19 cellular contexts compared by ENCODE assay signal in the genomic region with DNA sequence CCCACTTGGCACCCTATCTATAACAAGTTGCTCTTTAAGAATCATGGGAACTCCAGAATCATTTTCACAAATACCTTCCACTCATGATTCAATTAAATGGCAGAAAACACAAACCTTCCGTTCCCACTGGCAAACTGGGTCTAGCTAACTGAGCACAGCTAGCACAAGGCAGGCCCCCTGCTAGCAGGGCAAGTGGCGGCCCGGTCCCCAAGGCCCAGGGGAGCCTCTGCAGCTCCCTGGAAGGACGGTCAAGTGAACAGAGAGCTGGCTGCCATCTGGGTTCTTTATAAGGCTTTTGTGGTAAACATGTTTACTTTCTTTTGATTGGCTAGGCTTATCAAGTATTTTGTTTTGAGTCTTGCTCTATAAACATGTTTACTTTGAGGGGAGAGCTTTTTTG.
DNase-seq lines count a peak whose midpoint lies in the region; ATAC-seq lines count a peak whose summit lies in the region.
"Had no signal": no experiment of that assay in that cellular context is flagged by ENCODE, and none has a peak within 500 bp of the region (broad histone marks: within the 10 kb centered on the region; RNA-seq: fewer than 3 reads in every experiment).

No MANE protein-coding gene starts in this region.

- no peak for DNase-seq in activated naive CD4-positive, alpha-beta T cell (lab: John Stamatoyannopoulos, UW)
- DNase-seq in NCI-H2107 (lab: John Stamatoyannopoulos, UW) (peak; percentile 14), hypothalamus (lab: John Stamatoyannopoulos, UW) (no peak), SW 1271 (lab: John Stamatoyannopoulos, UW) (no peak), NCI-H526 treated with DMSO at 0.1 percent for 48 hours (lab: John Stamatoyannopoulos, UW) (no peak)
- DNase-seq in effector memory CD8-positive, alpha-beta T cell, result no peak
- DNase-seq: activated CD4-positive, alpha-beta T cell treated with anti-CD3 and anti-CD28 coated beads, Interleukin-2, amount 10 ng/mL, durations not matched to agents 24 days and 14 days; activated gamma-delta T cell; amniotic stem cell; central memory CD4-positive, alpha-beta T cell; DMS79 treated with DMSO at 0.1 percent for 48 hours; left cardiac atrium; mesendoderm; natural killer cell; NCI-H187 treated with DMSO at 0.1 percent for 48 hours; NCI-H526 had no signal

- H3K4me3 Mint-ChIP-seq in activated naive CD4-positive, alpha-beta T cell treated with anti-CD3 and anti-CD28 coated beads, Interleukin-2, amount 50 U/mL, for 24 hours, result no peak overlapping the region
- H3K4me3 Mint-ChIP-seq in effector memory CD8-positive, alpha-beta T cell, result no peak overlapping the region
- H3K4me3 Mint-ChIP-seq in stimulated activated memory B cell treated with anti-CD40 and anti-IgM and Interleukin-4, amounts not matched to agents 10 μg/mL and 1 μg/mL and 100 μg/mL, for 72 hours, result no peak overlapping the region
- H3K4me3 Mint-ChIP-seq: activated CD4-positive, alpha-beta T cell treated with anti-CD3 and anti-CD28 coated beads, Interleukin-2, amount 10 ng/mL, durations not matched to agents 24 days and 14 days; natural killer cell had no signal

- peaks cover 78% of the 10 kb centered on the region for H3K4me1 Mint-ChIP-seq in activated naive CD4-positive, alpha-beta T cell treated with anti-CD3 and anti-CD28 coated beads, Interleukin-2, amount 50 U/mL, for 24 hours
- H3K4me1 Mint-ChIP-seq in effector memory CD8-positive, alpha-beta T cell (ENCODE audit: low read depth in 2 of 2), result peaks cover 28 to 30% of the 10 kb centered on the region in 2 donors
- peaks cover 28% of the 10 kb centered on the region for H3K4me1 Mint-ChIP-seq in stimulated activated memory B cell treated with anti-CD40 and anti-IgM and Interleukin-4, amounts not matched to agents 10 μg/mL and 1 μg/mL and 100 μg/mL, for 72 hours

- H3K36me3 Mint-ChIP-seq in activated naive CD4-positive, alpha-beta T cell treated with anti-CD3 and anti-CD28 coated beads, Interleukin-2, amount 50 U/mL, for 24 hours, result peaks cover 12% of the 10 kb centered on the region
- peaks cover 7% of the 10 kb centered on the region for H3K36me3 Mint-ChIP-seq in effector memory CD8-positive, alpha-beta T cell (ENCODE audit: insufficient read depth)
- H3K36me3 Mint-ChIP-seq in stimulated activated memory B cell treated with anti-CD40 and anti-IgM and Interleukin-4, amounts not matched to agents 10 μg/mL and 1 μg/mL and 100 μg/mL, for 72 hours, result no peaks in the 10 kb centered on the region
- H3K36me3 Mint-ChIP-seq: natural killer cell had no signal

- peaks cover 5% of the 10 kb centered on the region for H3K9me3 Mint-ChIP-seq in activated naive CD4-positive, alpha-beta T cell treated with anti-CD3 and anti-CD28 coated beads, Interleukin-2, amount 50 U/mL, for 24 hours
- no peaks in the 10 kb centered on the region for H3K9me3 Mint-ChIP-seq in effector memory CD8-positive, alpha-beta T cell
- H3K9me3 Mint-ChIP-seq in stimulated activated memory B cell treated with anti-CD40 and anti-IgM and Interleukin-4, amounts not matched to agents 10 μg/mL and 1 μg/mL and 100 μg/mL, for 72 hours, result no peaks in the 10 kb centered on the region
- H3K9me3 Mint-ChIP-seq: natural killer cell had no signal

- peak overlapping the region; percentile 79 for H3K27ac Mint-ChIP-seq in activated naive CD4-positive, alpha-beta T cell treated with anti-CD3 and anti-CD28 coated beads, Interleukin-2, amount 50 U/mL, for 24 hours
- H3K27ac Mint-ChIP-seq in effector memory CD8-positive, alpha-beta T cell, result peak overlapping the region; percentile 71 to 83
- H3K27ac Mint-ChIP-seq in stimulated activated memory B cell treated with anti-CD40 and anti-IgM and Interleukin-4, amounts not matched to agents 10 μg/mL and 1 μg/mL and 100 μg/mL, for 72 hours, result peak overlapping the region; percentile 18
- H3K27ac Mint-ChIP-seq: activated CD4-positive, alpha-beta T cell treated with anti-CD3 and anti-CD28 coated beads, Interleukin-2, amount 10 ng/mL, durations not matched to agents 24 days and 14 days had no signal

- H3K27me3 Mint-ChIP-seq in activated naive CD4-positive, alpha-beta T cell treated with anti-CD3 and anti-CD28 coated beads, Interleukin-2, amount 50 U/mL, for 24 hours, result no peaks in the 10 kb centered on the region
- H3K27me3 Mint-ChIP-seq in effector memory CD8-positive, alpha-beta T cell, result no peaks in the 10 kb centered on the region
- H3K27me3 Mint-ChIP-seq in stimulated activated memory B cell treated with anti-CD40 and anti-IgM and Interleukin-4, amounts not matched to agents 10 μg/mL and 1 μg/mL and 100 μg/mL, for 72 hours, result no peaks in the 10 kb centered on the region

- ATAC-seq in effector memory CD8-positive, alpha-beta T cell (replicated peaks), result peak; percentile 32
- no peak for ATAC-seq in stimulated activated memory B cell treated with anti-CD40 and anti-IgM and Interleukin-4, amounts not matched to agents 10 μg/mL and 1 μg/mL and 100 μg/mL, for 72 hours
- ATAC-seq: gastroesophageal sphincter, left cardiac atrium, natural killer cell had no signal

Comparison
In these comparisons a context has a peak if more than half of its experiments do, and no peak if none do; other contexts are left out.
1. H3K27ac Mint-ChIP-seq: peak in every context shown above with its lines; median percentile 79 in activated naive CD4-positive, alpha-beta T cell treated with anti-CD3 and anti-CD28 coated beads, Interleukin-2, amount 50 U/mL, for 24 hours; 77 in effector memory CD8-positive, alpha-beta T cell; 18 in stimulated activated memory B cell treated with anti-CD40 and anti-IgM and Interleukin-4, amounts not matched to agents 10 μg/mL and 1 μg/mL and 100 μg/mL, for 72 hours.